17 cellular contexts compared by ENCODE assay signal in the genomic region with DNA sequence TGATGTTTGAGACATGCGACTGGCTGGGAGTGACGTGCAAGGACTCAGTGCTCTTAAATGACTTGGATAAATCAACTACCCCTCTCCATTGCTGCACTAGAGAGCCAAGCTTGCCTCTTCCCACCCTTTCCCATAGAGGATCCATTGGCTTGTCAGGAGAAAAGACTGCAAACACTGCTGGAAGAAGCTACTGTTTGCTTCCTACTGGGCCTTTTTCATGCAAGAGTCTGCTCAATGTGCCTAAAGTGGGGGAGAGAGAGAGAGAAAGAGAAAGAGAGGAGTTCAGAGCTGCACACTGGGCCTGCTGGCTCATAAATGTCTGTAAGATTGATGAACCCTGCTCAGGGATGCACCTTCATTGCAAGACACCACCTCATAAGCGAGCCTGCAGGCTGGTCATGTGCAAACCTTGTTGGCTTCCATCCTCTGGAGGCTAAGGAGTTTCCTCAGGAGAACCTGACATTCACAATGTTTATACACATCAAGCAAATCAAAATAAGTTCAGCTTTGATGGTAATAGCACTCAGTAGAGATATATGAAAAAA.
DNase-seq lines count a peak whose midpoint lies in the region; ATAC-seq and TF ChIP-seq lines count a peak whose summit lies in the region.
"Had no signal": no experiment of that assay in that cellular context is flagged by ENCODE, and none has a peak within 500 bp of the region (broad histone marks: within the 10 kb centered on the region; RNA-seq: fewer than 3 reads in every experiment).

No MANE protein-coding gene starts in this region.

- no peaks in the 10 kb centered on the region for H3K36me3 ChIP-seq in HUES48 (ENCODE audit: control insufficient read depth, insufficient read depth, low read length)
- H3K36me3 ChIP-seq: MG63 had no signal

- no peaks in the 10 kb centered on the region for H3K9me3 ChIP-seq in HUES48 (ENCODE audit: control insufficient read depth, insufficient read depth, low read length)
- H3K9me3 ChIP-seq: MG63 had no signal

- POLR2A ChIA-PET in WTC11 (lab: Charles Lee) = interaction anchor here (0.5 to 0.9 kb wide), 2 partner anchors 8 to 54 kb away, joined by 3 to 4 read pairs; no protein-coding TSS in a partner anchor

- H3K9ac ChIP-seq in HUES48 (ENCODE audit: low read depth, low read length) = no peak overlapping the region; the same call in 1 of the 2 replicates

- no peak for DNase-seq in WTC11 (ENCODE audit: low spot score)
- DNase-seq in iPS-NIHi7 (ENCODE audit: extremely low spot score) = peak; percentile 20
- DNase-seq in substantia nigra (lab: John Stamatoyannopoulos, UW) = no peak
- no peak for DNase-seq in activated CD8-positive, alpha-beta memory T cell treated with anti-CD3 and anti-CD28 coated beads, Interleukin-2, amount 50 U/mL, for 48 hours
- no peak for DNase-seq in DMS153 treated with DMSO at 0.1 percent for 48 hours (lab: John Stamatoyannopoulos, UW; ENCODE audit: unreplicated experiment)
- DNase-seq: EL; MG63; NCI-H1092; NCI-H2107; NCI-H345; NCI-H526; NK-92 treated with Interleukin-12 subunit alpha and Interleukin-12 subunit beta, amount 100 ng/mL, for 24 hours; RPMI8226; SIG-M5 had no signal

- peaks cover 5% of the 10 kb centered on the region for H3K36me3 Mint-ChIP-seq in WTC11

- TF ChIP-seq CTCF in WTC11 (IDR thresholded peaks at IDR 0.05) = no peak

- H3K27me3 ChIP-seq in HUES48 (ENCODE audit: control insufficient read depth, insufficient read depth, low read length) = no peaks in the 10 kb centered on the region
- H3K27me3 ChIP-seq: MG63 had no signal

- H3K4me3 Mint-ChIP-seq in WTC11 = no peak overlapping the region

- no peaks in the 10 kb centered on the region for H3K27me3 Mint-ChIP-seq in WTC11 (ENCODE audit: low read depth)

- H3K9me3 Mint-ChIP-seq in WTC11 = peaks cover 9% of the 10 kb centered on the region

- ATAC-seq in WTC11 (peak; percentile 92), GM18870 (IDR thresholded peaks at IDR 0.05; ENCODE audit: unreplicated experiment) (no peak)

- peak overlapping the region; percentile 68 for H3K27ac Mint-ChIP-seq in WTC11

- peak overlapping the region; percentile 41 for H3K27ac ChIP-seq in HUES48 (ENCODE audit: low read depth, low read length)
- peak overlapping the region; percentile 22 for H3K27ac ChIP-seq in substantia nigra (ENCODE audit: low read depth, low read length, poor library complexity, severe bottlenecking)
- H3K27ac ChIP-seq: C4-2B had no signal

- CTCF ChIA-PET in WTC11 (lab: Charles Lee) = no interaction called here

- H3K4me1 ChIP-seq in HUES48 (ENCODE audit: control insufficient read depth, insufficient read depth, low read length) = peaks cover 21% of the 10 kb centered on the region

- H3K4me1 Mint-ChIP-seq in WTC11 = peaks cover 34% of the 10 kb centered on the region

- H3K4me3 ChIP-seq in HUES48 (ENCODE audit: low read depth, low read length) = no peak overlapping the region
- H3K4me3 ChIP-seq: MG63 had no signal

TF ChIP-seq in WTC11, 78 proteins besides CTCF, POLR2A, EP300 and RAD21:
- TF ChIP-seq, protein P1, sequence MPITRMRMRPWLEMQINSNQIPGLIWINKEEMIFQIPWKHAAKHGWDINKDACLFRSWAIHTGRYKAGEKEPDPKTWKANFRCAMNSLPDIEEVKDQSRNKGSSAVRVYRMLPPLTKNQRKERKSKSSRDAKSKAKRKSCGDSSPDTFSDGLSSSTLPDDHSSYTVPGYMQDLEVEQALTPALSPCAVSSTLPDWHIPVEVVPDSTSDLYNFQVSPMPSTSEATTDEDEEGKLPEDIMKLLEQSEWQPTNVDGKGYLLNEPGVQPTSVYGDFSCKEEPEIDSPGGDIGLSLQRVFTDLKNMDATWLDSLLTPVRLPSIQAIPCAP (CRISPR knock-in tag; IDR thresholded peaks at IDR 0.05) = no peak
- TF ChIP-seq ZNF396 (CRISPR knock-in tag; IDR thresholded peaks at IDR 0.05; ENCODE audit: borderline replicate concordance) (peak; percentile 68; the same call in 1 of the 2 replicates), ZNF317 (CRISPR knock-in tag; IDR thresholded peaks at IDR 0.05; ENCODE audit: borderline replicate concordance, low read depth) (no peak), FOXP1 (CRISPR knock-in tag; IDR thresholded peaks at IDR 0.05; ENCODE audit: borderline replicate concordance) (no peak), RORB (CRISPR knock-in tag; IDR thresholded peaks at IDR 0.05) (no peak), RELA (CRISPR knock-in tag; IDR thresholded peaks at IDR 0.05; ENCODE audit: borderline replicate concordance) (no peak), ZNF263 (CRISPR knock-in tag; IDR thresholded peaks at IDR 0.05; ENCODE audit: low read depth) (no peak), CREM (CRISPR knock-in tag; IDR thresholded peaks at IDR 0.05) (no peak), MXD4 (CRISPR knock-in tag; IDR thresholded peaks at IDR 0.05; ENCODE audit: borderline replicate concordance) (0 out of 2 replicates have a peak, but pooled peaks have one; percentile 23)
- TF ChIP-seq, protein P2, sequence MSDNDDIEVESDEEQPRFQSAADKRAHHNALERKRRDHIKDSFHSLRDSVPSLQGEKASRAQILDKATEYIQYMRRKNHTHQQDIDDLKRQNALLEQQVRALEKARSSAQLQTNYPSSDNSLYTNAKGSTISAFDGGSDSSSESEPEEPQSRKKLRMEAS (CRISPR knock-in tag; IDR thresholded peaks at IDR 0.05) = 0 out of 2 replicates have a peak, but pooled peaks have one; percentile 24
